Comparison of ENCODE assay signal across 19 cellular contexts in the genomic region with DNA sequence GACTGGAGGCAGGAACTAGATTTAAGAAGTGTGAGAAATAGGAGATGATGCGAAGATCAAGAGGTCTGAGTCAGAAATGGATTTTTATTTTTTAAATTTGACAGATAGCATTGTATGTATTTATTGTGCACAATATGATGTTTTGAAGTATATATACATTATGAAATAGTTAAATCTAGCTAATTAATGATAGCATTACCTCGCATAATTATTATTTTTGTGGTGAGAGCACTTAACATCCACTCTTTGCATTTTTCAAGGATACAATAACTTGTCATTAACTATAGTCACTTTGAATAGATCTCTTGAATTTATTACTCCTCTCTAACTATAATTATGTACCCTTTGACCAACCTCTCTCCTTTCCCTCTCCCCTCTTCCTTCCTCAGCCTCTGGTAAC. TPM values are rescaled to one million over a fixed set of nuclear protein-coding genes. Genes with fewer than 3 reads are reported as not detected.
"Had no signal": no experiment of that assay in that cellular context is flagged by ENCODE, and none has a peak within 500 bp of the region (broad histone marks: within the 10 kb centered on the region; RNA-seq: fewer than 3 reads in every experiment).

No MANE protein-coding gene starts in this region.

- H3K4me1 ChIP-seq: lower lobe of right lung had no signal

- ATAC-seq: effector memory CD8-positive, alpha-beta T cell; gastroesophageal sphincter; left lung; lower lobe of right lung; natural killer cell had no signal

- DNase-seq: effector memory CD8-positive, alpha-beta T cell; esophagus squamous epithelium; foreskin fibroblast; immature natural killer cell; left lung; lower lobe of right lung; natural killer cell; ovary; small intestine; stimulated activated CD4-positive, alpha-beta T cell treated with anti-CD3 and anti-CD28 coated beads, Interleukin-12 subunit alpha, Interleukin-12 subunit beta, amount 100 ng/mL, for 4 hours; stimulated activated naive CD4-positive, alpha-beta T cell; stomach; substantia nigra; trophoblast cell had no signal

- FAIRE-seq: colon, keratinocyte, small intestine had no signal

- H3K4me3 ChIP-seq: esophagus squamous epithelium, gastroesophageal sphincter, left lung, lower lobe of right lung, ovary, right atrium auricular region, stomach had no signal

- H3K36me3 ChIP-seq: esophagus squamous epithelium, gastroesophageal sphincter, left lung, lower lobe of right lung, ovary, right atrium auricular region, stomach had no signal

- H3K27me3 ChIP-seq: ovary, right atrium auricular region had no signal

- H3K27ac ChIP-seq: epithelial cell of prostate, esophagus squamous epithelium, gastroesophageal sphincter, left lung, lower lobe of right lung, ovary, right atrium auricular region, stomach had no signal

- H3K9me3 ChIP-seq: esophagus squamous epithelium, gastroesophageal sphincter, left lung, lower lobe of right lung, ovary, right atrium auricular region, stomach had no signal

RNA-seq across cellular contexts. Expression of a gene that starts 3.7 kb away (rescaled TPM):
- total RNA-seq: natural killer cell had no signal
- polyA plus RNA-seq: immature natural killer cell had no signal
